ENCODE assay signal across 18 cellular contexts in the genomic region with DNA sequence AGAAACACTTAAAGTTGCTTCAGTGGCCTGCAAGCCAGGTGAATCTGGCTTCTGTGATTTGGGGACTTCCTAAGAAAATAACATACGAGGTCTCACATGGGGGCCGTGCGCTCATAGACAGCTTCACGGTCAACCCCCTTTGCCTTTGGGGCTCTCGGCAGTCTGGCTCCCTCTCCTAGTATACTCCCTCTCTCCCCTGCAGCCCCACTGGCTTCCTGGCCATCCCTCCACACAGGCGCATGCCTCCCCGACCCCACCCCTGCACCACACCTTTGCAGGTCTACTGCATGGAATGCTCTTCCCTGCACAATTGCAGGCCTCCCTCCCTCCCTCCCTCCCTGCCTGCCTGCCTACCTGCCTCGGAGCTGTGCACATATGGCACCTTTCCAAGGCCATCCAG.
A peak's percentile ranks its signal among the peaks of the same experiment; 100 is the strongest.
DNase-seq lines count a peak whose midpoint lies in the region; ATAC-seq and TF ChIP-seq lines count a peak whose summit lies in the region.
"Had no signal": no experiment of that assay in that cellular context is flagged by ENCODE, and none has a peak within 500 bp of the region (broad histone marks: within the 10 kb centered on the region; RNA-seq: fewer than 3 reads in every experiment).

No MANE protein-coding gene starts in this region.

- H3K27ac ChIP-seq in HUES6 (ENCODE audit: low read depth, low read length) (no peak overlapping the region), neural progenitor cell (no peak overlapping the region), osteoblast (ENCODE audit: low read depth, low read length) (no peak overlapping the region)

- CTCF ChIA-PET in activated CD4-positive, alpha-beta T cell treated with anti-CD3 and anti-CD28 coated beads for 36 hours (lab: Charles Lee): no interaction called here
- CTCF ChIA-PET in activated naive CD4-positive, alpha-beta T cell treated with anti-CD3 and anti-CD28 coated beads for 36 hours (lab: Charles Lee): no interaction called here

- H3K36me3 Mint-ChIP-seq in glutamatergic neuron (ENCODE audit: unreplicated experiment) (peaks cover 5% of the 10 kb centered on the region), neural progenitor cell (no peaks in the 10 kb centered on the region)
- no peaks in the 10 kb centered on the region for H3K36me3 Mint-ChIP-seq in activated CD4-positive, alpha-beta T cell treated with anti-CD3 and anti-CD28 coated beads for 36 hours (ENCODE audit: low read depth)
- no peaks in the 10 kb centered on the region for H3K36me3 Mint-ChIP-seq in activated naive CD4-positive, alpha-beta T cell treated with anti-CD3 and anti-CD28 coated beads for 36 hours (ENCODE audit: low read depth)
- H3K36me3 Mint-ChIP-seq: CD4-positive, alpha-beta memory T cell had no signal

- peaks cover 22% of the 10 kb centered on the region for H3K27me3 Mint-ChIP-seq in glutamatergic neuron (ENCODE audit: unreplicated experiment)
- peaks cover 7% of the 10 kb centered on the region for H3K27me3 Mint-ChIP-seq in neural progenitor cell (ENCODE audit: insufficient read depth, low read depth)
- peaks cover 46% of the 10 kb centered on the region for H3K27me3 Mint-ChIP-seq in activated CD4-positive, alpha-beta T cell treated with anti-CD3 and anti-CD28 coated beads for 36 hours
- H3K27me3 Mint-ChIP-seq in activated naive CD4-positive, alpha-beta T cell treated with anti-CD3 and anti-CD28 coated beads for 36 hours (ENCODE audit: low read depth): peaks cover 57% of the 10 kb centered on the region

- H4K20me1 ChIP-seq in neural progenitor cell (ENCODE audit: low read depth) (no peaks in the 10 kb centered on the region), osteoblast (ENCODE audit: insufficient read depth, low read length) (no peaks in the 10 kb centered on the region)

- H3K36me3 ChIP-seq in ES-I3 (ENCODE audit: insufficient read depth, low read length): no peaks in the 10 kb centered on the region
- H3K36me3 ChIP-seq in HUES6 (ENCODE audit: control insufficient read depth, insufficient read depth, low read length): no peaks in the 10 kb centered on the region
- H3K36me3 ChIP-seq in neural progenitor cell: no peaks in the 10 kb centered on the region
- no peaks in the 10 kb centered on the region for H3K36me3 ChIP-seq in osteoblast (ENCODE audit: insufficient read depth, low read length)

- ATAC-seq in activated CD4-positive, alpha-beta T cell treated with anti-CD3 and anti-CD28 coated beads for 36 hours: no peak

- peak overlapping the region; percentile 72 for H2AFZ ChIP-seq in neural progenitor cell (replicated peaks)
- H2AFZ ChIP-seq in osteoblast (ENCODE audit: low read length): no peak overlapping the region

- H3K4me1 ChIP-seq in ES-I3 (ENCODE audit: insufficient read depth, low read length): peaks cover 12% of the 10 kb centered on the region; the same call in 1 of the 2 replicates
- peaks cover 17% of the 10 kb centered on the region for H3K4me1 ChIP-seq in HUES6 (ENCODE audit: control insufficient read depth, insufficient read depth, low read length)
- H3K4me1 ChIP-seq in neural progenitor cell: peaks cover 29% of the 10 kb centered on the region
- no peaks in the 10 kb centered on the region for H3K4me1 ChIP-seq in osteoblast (ENCODE audit: insufficient read depth, low read length)

- no peaks in the 10 kb centered on the region for H3F3A ChIP-seq in neural progenitor cell (ENCODE audit: low read depth)

- H3K79me2 ChIP-seq in neural progenitor cell (ENCODE audit: low read depth) (no peaks in the 10 kb centered on the region), osteoblast (ENCODE audit: insufficient read depth, low read length) (no peaks in the 10 kb centered on the region)

- H3K9me3 Mint-ChIP-seq in glutamatergic neuron (ENCODE audit: unreplicated experiment) (peaks cover 23% of the 10 kb centered on the region), neural progenitor cell (no peaks in the 10 kb centered on the region)
- no peaks in the 10 kb centered on the region for H3K9me3 Mint-ChIP-seq in activated CD4-positive, alpha-beta T cell treated with anti-CD3 and anti-CD28 coated beads for 36 hours (ENCODE audit: low read depth)
- no peaks in the 10 kb centered on the region for H3K9me3 Mint-ChIP-seq in activated naive CD4-positive, alpha-beta T cell treated with anti-CD3 and anti-CD28 coated beads for 36 hours

- H3K4me1 Mint-ChIP-seq in glutamatergic neuron (ENCODE audit: low read depth, unreplicated experiment) (peaks cover 35% of the 10 kb centered on the region), neural progenitor cell (peaks cover 36% of the 10 kb centered on the region)
- H3K4me1 Mint-ChIP-seq in activated CD4-positive, alpha-beta T cell treated with anti-CD3 and anti-CD28 coated beads for 36 hours: no peaks in the 10 kb centered on the region
- no peaks in the 10 kb centered on the region for H3K4me1 Mint-ChIP-seq in activated naive CD4-positive, alpha-beta T cell treated with anti-CD3 and anti-CD28 coated beads for 36 hours (ENCODE audit: low read depth)
- H3K4me1 Mint-ChIP-seq: CD4-positive, alpha-beta memory T cell had no signal

- H3K4me3 Mint-ChIP-seq in glutamatergic neuron (ENCODE audit: unreplicated experiment) (no peak overlapping the region), neural progenitor cell (no peak overlapping the region)
- no peak overlapping the region for H3K4me3 Mint-ChIP-seq in activated CD4-positive, alpha-beta T cell treated with anti-CD3 and anti-CD28 coated beads for 36 hours
- H3K4me3 Mint-ChIP-seq in activated naive CD4-positive, alpha-beta T cell treated with anti-CD3 and anti-CD28 coated beads for 36 hours: no peak overlapping the region
- H3K4me3 Mint-ChIP-seq: CD4-positive, alpha-beta memory T cell; HFFc6 had no signal

- peak overlapping the region; percentile 8; the same call in 1 of the 2 replicates for H3K9ac ChIP-seq in ES-I3 (ENCODE audit: low read depth, low read length)
- H3K9ac ChIP-seq in HUES6 (ENCODE audit: low read length): no peak overlapping the region
- H3K9ac ChIP-seq in neural progenitor cell: no peak overlapping the region

- peaks cover 37% of the 10 kb centered on the region; the same call in 1 of the 2 replicates for H3K27me3 ChIP-seq in HUES6 (ENCODE audit: control insufficient read depth, insufficient read depth, low read length)
- no peaks in the 10 kb centered on the region for H3K27me3 ChIP-seq in neural progenitor cell
- H3K27me3 ChIP-seq in osteoblast (ENCODE audit: insufficient read depth, low read length): no peaks in the 10 kb centered on the region

- intact Hi-C loops in activated CD4-positive, alpha-beta T cell treated with anti-CD3 and anti-CD28 coated beads for 36 hours (cut with DNase I, micrococcal nuclease): no loop called here
- intact Hi-C loops in activated naive CD4-positive, alpha-beta T cell treated with anti-CD3 and anti-CD28 coated beads for 36 hours (cut with micrococcal nuclease): no loop called here

- DNase-seq in glutamatergic neuron: no peak
- no peak for DNase-seq in neural progenitor cell (ENCODE audit: low spot score)
- no peak for DNase-seq in activated CD4-positive, alpha-beta T cell treated with anti-CD3 and anti-CD28 coated beads for 36 hours
- no peak for DNase-seq in activated naive CD4-positive, alpha-beta T cell treated with anti-CD3 and anti-CD28 coated beads for 36 hours
- no peak for DNase-seq in osteoblast (ENCODE audit: insufficient read length, low spot score, missing footprints)
- no peak for DNase-seq in EL
- DNase-seq: CD4-positive, alpha-beta memory T cell; DMS153; GDM1; HFFc6; Kasumi-1; NCI-H1694 treated with DMSO at 0.1 percent for 48 hours; NCI-H2081 treated with DMSO at 0.1 percent for 48 hours; NCI-H510A treated with DMSO at 0.1 percent for 48 hours; NCI-H82; Right ventricle myocardium superior had no signal

- H3K4me2 ChIP-seq in neural progenitor cell (peak overlapping the region; percentile 38), osteoblast (ENCODE audit: insufficient read depth, low read length) (no peak overlapping the region)

- H3K4me3 ChIP-seq in HUES6 (ENCODE audit: low read depth, low read length): peak overlapping the region; percentile 38; the same call in 1 of the 2 replicates
- no peak overlapping the region for H3K4me3 ChIP-seq in neural progenitor cell
- H3K4me3 ChIP-seq in osteoblast (ENCODE audit: insufficient read depth, low read length): no peak overlapping the region

- H3K27ac Mint-ChIP-seq in glutamatergic neuron (ENCODE audit: unreplicated experiment) (peak overlapping the region; percentile 59), neural progenitor cell (peak overlapping the region; percentile 63)
- H3K27ac Mint-ChIP-seq in activated CD4-positive, alpha-beta T cell treated with anti-CD3 and anti-CD28 coated beads for 36 hours: no peak overlapping the region
- no peak overlapping the region for H3K27ac Mint-ChIP-seq in activated naive CD4-positive, alpha-beta T cell treated with anti-CD3 and anti-CD28 coated beads for 36 hours
- H3K27ac Mint-ChIP-seq: CD4-positive, alpha-beta memory T cell; HFFc6 had no signal

- TF ChIP-seq CTCF in glutamatergic neuron (IDR thresholded peaks at IDR 0.05; ENCODE audit: partially characterized antibody, unreplicated experiment): no peak
- TF ChIP-seq CTCF in neural progenitor cell (IDR thresholded peaks at IDR 0.05): no peak
- no peak for TF ChIP-seq CTCF in osteoblast (IDR thresholded peaks at IDR 0.05; ENCODE audit: extremely low read depth, low read depth, low read length)

- H3K9me3 ChIP-seq in ES-I3 (ENCODE audit: control insufficient read depth, insufficient read depth, low read length) (no peaks in the 10 kb centered on the region), HUES6 (ENCODE audit: control insufficient read depth, insufficient read depth, low read depth, low read length) (no peaks in the 10 kb centered on the region), neural progenitor cell (ENCODE audit: low read depth) (no peaks in the 10 kb centered on the region), osteoblast (ENCODE audit: low read depth, low read length) (no peaks in the 10 kb centered on the region)

- POLR2A ChIA-PET in activated CD4-positive, alpha-beta T cell treated with anti-CD3 and anti-CD28 coated beads for 36 hours (lab: Charles Lee): no interaction called here

Comparison
In these comparisons a context has a peak if more than half of its experiments do, and no peak if none do; other contexts are left out.
1. H3K27ac Mint-ChIP-seq: peak in glutamatergic neuron (single experiment) and neural progenitor cell (single experiment); none in activated CD4-positive, alpha-beta T cell treated with anti-CD3 and anti-CD28 coated beads for 36 hours (single experiment) and activated naive CD4-positive, alpha-beta T cell treated with anti-CD3 and anti-CD28 coated beads for 36 hours (single experiment).